8 cellular contexts compared by ENCODE assay signal in genomic region chr1:109985251-109986053, GRCh38. TPM values are rescaled to one million over a fixed set of nuclear protein-coding genes. Genes with fewer than 3 reads are reported as not detected.
DNase-seq lines count a peak whose midpoint lies in the region; ATAC-seq and TF ChIP-seq lines count a peak whose summit lies in the region.

No MANE protein-coding gene starts in this region.

- 0 out of 2 replicates have a peak overlapping the region, but pooled peaks have one; percentile 21 for H2AFZ ChIP-seq in GM23338
- peak overlapping the region; percentile 37; the same call in 1 of the 2 replicates for H2AFZ ChIP-seq in SK-N-SH (ENCODE audit: low read depth)

- H3K4me3 Mint-ChIP-seq in GM23338: peak overlapping the region; percentile 94

- TF ChIP-seq EP300 in SK-N-SH (IDR thresholded peaks at IDR 0.05; ENCODE audit: borderline replicate concordance in 1 of 2, low read depth in 1 of 2, low read length in 1 of 2): no peak

- H3K9me2 ChIP-seq in GM23338 (ENCODE audit: insufficient read depth): no peaks in the 10 kb centered on the region
- H3K9me2 ChIP-seq in SK-N-SH: no peaks in the 10 kb centered on the region

- H3K9me3 ChIP-seq in SK-N-SH: no peaks in the 10 kb centered on the region
- no peaks in the 10 kb centered on the region for H3K9me3 ChIP-seq in prostate gland

- H3K36me3 Mint-ChIP-seq in GM23338 (ENCODE audit: low read depth): no peaks in the 10 kb centered on the region

- H3K27ac Mint-ChIP-seq in GM23338: peak overlapping the region; percentile 95

- H3F3A ChIP-seq in GM23338 (replicated peaks; ENCODE audit: low read depth): no peaks in the 10 kb centered on the region
- peaks cover 3% of the 10 kb centered on the region for H3F3A ChIP-seq in SK-N-SH (replicated peaks; ENCODE audit: insufficient read depth)

- WGBS in SK-N-SH (ENCODE audit: low lambda C conversion rate): 9% methylated on average over 14 of the region's 22 CpGs
- WGBS in prostate gland: 6% methylated on average over 21 of the region's 22 CpGs

- peaks cover 53% of the 10 kb centered on the region for H3K79me2 ChIP-seq in GM23338 (replicated peaks; ENCODE audit: insufficient read depth)
- peaks cover 56% of the 10 kb centered on the region for H3K79me2 ChIP-seq in SK-N-SH (ENCODE audit: insufficient read depth)

- no peak for TF ChIP-seq RAD21 in SK-N-SH (IDR thresholded peaks at IDR 0.05; ENCODE audit: low read length)

- H3K9me3 Mint-ChIP-seq in GM23338: no peaks in the 10 kb centered on the region

- TF ChIP-seq POLR2A in prostate gland (IDR thresholded peaks at IDR 0.05): no peak

- H3K4me3 ChIP-seq in GM23338 (peak overlapping the region; percentile 85), SK-N-SH (ENCODE audit: low read depth in 2 of 2, low read length in 1 of 2) (peak overlapping the region; percentile 91 to 94), fibroblast of mammary gland (ENCODE audit: control insufficient read depth, low read depth, low read length) (peak overlapping the region; percentile 90), prostate gland (peak overlapping the region; percentile 62 to 86)

- no peak for DNase-seq in GM23338 (ENCODE audit: low spot score)
- no peak for DNase-seq in SK-N-SH
- DNase-seq in fibroblast of mammary gland (ENCODE audit: low read depth): peak; percentile 39
- no peak for DNase-seq in prostate gland (ENCODE audit: low spot score)
- no peak for DNase-seq in GM03348 (ENCODE audit: low spot score)
- DNase-seq in GM19238 (ENCODE audit: insufficient read length, low spot score): no peak

- peaks cover 40% of the 10 kb centered on the region for H4K20me1 ChIP-seq in GM23338 (replicated peaks; ENCODE audit: insufficient read depth)
- H4K20me1 ChIP-seq in SK-N-SH (ENCODE audit: insufficient read depth): peaks cover 39% of the 10 kb centered on the region

- peaks cover 48% of the 10 kb centered on the region for H3K4me1 Mint-ChIP-seq in GM23338

- peaks cover 17% of the 10 kb centered on the region for H3K27me3 Mint-ChIP-seq in GM23338 (ENCODE audit: insufficient read depth, low read depth, poor library complexity)

- H3K36me3 ChIP-seq in GM23338 (ENCODE audit: insufficient read depth): no peaks in the 10 kb centered on the region
- peaks cover 16 to 20% of the 10 kb centered on the region in 2 experiments for H3K36me3 ChIP-seq in SK-N-SH (replicated peaks in 1 of 2; ENCODE audit: control insufficient read depth in 1 of 2, insufficient read depth in 2 of 2, low read length in 1 of 2)
- no peaks in the 10 kb centered on the region for H3K36me3 ChIP-seq in prostate gland

- intact Hi-C loops in prostate gland (cut with DNase I): loop anchor here (2.0 kb wide), 1 partner anchor 439 kb away; no protein-coding TSS in a partner anchor

- H3K4me2 ChIP-seq in GM23338: peak overlapping the region; percentile 90
- peak overlapping the region; percentile 93 for H3K4me2 ChIP-seq in SK-N-SH

- POLR2A ChIA-PET in SK-N-SH (lab: Yijun Ruan, JAX): interaction anchor here (0.7 to 2.7 kb wide), 11 partner anchors 9 to 439 kb away, joined by 3 to 18 read pairs (median 4); no protein-coding TSS in a partner anchor

- H3K27me3 ChIP-seq in GM23338 (ENCODE audit: insufficient read depth): peaks cover 3% of the 10 kb centered on the region; the same call in 1 of the 2 replicates
- H3K27me3 ChIP-seq in SK-N-SH (ENCODE audit: insufficient read depth): no peaks in the 10 kb centered on the region
- H3K27me3 ChIP-seq in prostate gland (replicated peaks; ENCODE audit: insufficient read depth): no peaks in the 10 kb centered on the region

- TF ChIP-seq CTCF in GM23338 (conservative IDR thresholded peaks at IDR 0.05; ENCODE audit: low read depth in 2 of 2) (no peak), SK-N-SH (IDR thresholded peaks at IDR 0.05) (no peak), fibroblast of mammary gland (conservative IDR thresholded peaks at IDR 0.05; ENCODE audit: control insufficient read depth, insufficient read depth, low read depth, low read length) (no peak), prostate gland (IDR thresholded peaks at IDR 0.05) (no peak)

- peak overlapping the region; percentile 92 for H3K9ac ChIP-seq in SK-N-SH

- peak; percentile 11 for ATAC-seq in GM23338
- no peak for ATAC-seq in GM19351 (IDR thresholded peaks at IDR 0.05; ENCODE audit: unreplicated experiment)
- no peak for ATAC-seq in GM18861 (IDR thresholded peaks at IDR 0.05; ENCODE audit: unreplicated experiment)

- peaks cover 35% of the 10 kb centered on the region for H3K4me1 ChIP-seq in GM23338 (ENCODE audit: insufficient read depth)
- peaks cover 16 to 24% of the 10 kb centered on the region in 2 experiments; a peak in 3 of 4 replicates for H3K4me1 ChIP-seq in SK-N-SH (ENCODE audit: control insufficient read depth in 1 of 2, insufficient read depth in 2 of 2, low read depth in 1 of 2, low read length in 1 of 2)
- peaks cover 4% of the 10 kb centered on the region for H3K4me1 ChIP-seq in prostate gland (replicated peaks)

- no peak overlapping the region for H3K27ac ChIP-seq in GM23338 (ENCODE audit: low read depth)
- H3K27ac ChIP-seq in SK-N-SH (ENCODE audit: low read depth in 2 of 2, low read length in 1 of 2): peak overlapping the region; percentile 89
- H3K27ac ChIP-seq in prostate gland: peak overlapping the region; percentile 97 to 98

- CTCF ChIA-PET in SK-N-SH (lab: Yijun Ruan, JAX): interaction anchor here (0.6 to 18.3 kb wide), 53 partner anchors 8 to 495 kb away, joined by 3 to 822 read pairs (median 7); partner anchors contain the start of genes AMIGO1 and GSTM4

TF ChIP-seq in GM23338, 12 proteins besides CTCF, POLR2A, EP300 and RAD21 (continues in another document):
- TF ChIP-seq STAT1 (IDR thresholded peaks at IDR 0.05; ENCODE audit: unreplicated experiment): no peak
- no peak for TF ChIP-seq ZNF331 (CRISPR knock-in tag; IDR thresholded peaks at IDR 0.05; ENCODE audit: low read depth)
- no peak for TF ChIP-seq EZH2 (IDR thresholded peaks at IDR 0.05; ENCODE audit: low read depth, unreplicated experiment)

TF ChIP-seq in SK-N-SH, 30 proteins besides CTCF, POLR2A, EP300 and RAD21:
- TF ChIP-seq POLR2AphosphoS5 (IDR thresholded peaks at IDR 0.05; ENCODE audit: low read depth, low read length) (no peak), SMC3 (IDR thresholded peaks at IDR 0.05; ENCODE audit: low read depth, low read length) (no peak), ZBTB33 (IDR thresholded peaks at IDR 0.05; ENCODE audit: borderline replicate concordance, low read depth) (no peak), TEAD4 (IDR thresholded peaks at IDR 0.05; ENCODE audit: borderline replicate concordance, insufficient read depth) (no peak), IRF3 (IDR thresholded peaks at IDR 0.05; ENCODE audit: low read depth, low read length) (no peak), NRF1 (IDR thresholded peaks at IDR 0.05; ENCODE audit: low read depth, low read length) (no peak), TCF12 (IDR thresholded peaks at IDR 0.05) (no peak)

RNA-seq across cellular contexts. Expression of gene AHCYL1, which starts 0.9 kb away (rescaled TPM):
- 60.4 and 63.3 TPM in 2 replicates for total RNA-seq in GM23338 (2014; rRNA removed; shearing (Covaris generic))
- polyA plus RNA-seq in GM23338 (2016; fragmentation: Nextera tagmentation; extraction: Ambion mirVana) (65.3 and 70.0 TPM in 2 replicates), SK-N-SH (2012; rRNA removed) (39.7 and 49.0 TPM in 2 replicates)
- polyA plus RNA-seq in SK-N-SH (2012; cell fraction: cytosol; rRNA removed): 46.8 and 49.0 TPM in 2 replicates
- 47.8 and 72.0 TPM in 2 replicates for polyA plus RNA-seq in SK-N-SH (2012; cell fraction: nucleus; rRNA removed)
- total RNA-seq in prostate gland: 10 to 100 TPM; 47.5 to 51.5 TPM

RNA-seq across cellular contexts. Expression of gene STRIP1, which starts 49.0 kb away (rescaled TPM):
- 50.6 and 63.1 TPM in 2 replicates for total RNA-seq in GM23338 (2014; rRNA removed; shearing (Covaris generic))
- polyA plus RNA-seq in GM23338 (2016; fragmentation: Nextera tagmentation; extraction: Ambion mirVana) (13.5 and 17.2 TPM in 2 replicates), SK-N-SH (2012; rRNA removed) (34.6 and 46.3 TPM in 2 replicates)
- 19.4 and 26.7 TPM in 2 replicates for polyA plus RNA-seq in SK-N-SH (2012; cell fraction: cytosol; rRNA removed)
- 103 and 120 TPM in 2 replicates for polyA plus RNA-seq in SK-N-SH (2012; cell fraction: nucleus; rRNA removed)
- 10 to 100 TPM; 36.8 to 73.2 TPM for total RNA-seq in prostate gland
